In the genomic region with DNA sequence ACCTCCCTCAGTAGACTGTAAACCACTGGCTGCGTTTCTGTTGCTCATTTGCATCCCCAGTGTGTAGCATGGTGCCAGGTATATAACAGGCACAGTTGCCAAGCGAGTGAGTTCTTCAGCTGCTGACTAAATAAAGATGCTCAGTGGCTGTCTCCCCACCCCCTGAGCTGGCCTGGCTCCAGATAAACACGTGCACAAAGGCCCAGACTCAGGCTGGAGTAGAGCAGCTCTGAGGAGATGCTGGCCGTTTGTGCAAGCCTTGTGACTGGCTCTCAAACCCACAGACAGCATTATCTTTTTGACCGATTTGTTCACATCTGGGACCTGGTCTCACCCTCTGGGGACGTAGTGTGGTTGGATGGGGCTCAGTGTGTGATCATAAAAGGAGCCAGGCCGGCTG, we compare ENCODE assay signal across 1 cellular context.
TF ChIP-seq lines count a peak whose summit lies in the region.

No MANE protein-coding gene starts in this region.

TF ChIP-seq in SK-N-SH, 30 proteins besides CTCF, POLR2A, EP300 and RAD21 (continued from another document):
- TF ChIP-seq, protein P1, sequence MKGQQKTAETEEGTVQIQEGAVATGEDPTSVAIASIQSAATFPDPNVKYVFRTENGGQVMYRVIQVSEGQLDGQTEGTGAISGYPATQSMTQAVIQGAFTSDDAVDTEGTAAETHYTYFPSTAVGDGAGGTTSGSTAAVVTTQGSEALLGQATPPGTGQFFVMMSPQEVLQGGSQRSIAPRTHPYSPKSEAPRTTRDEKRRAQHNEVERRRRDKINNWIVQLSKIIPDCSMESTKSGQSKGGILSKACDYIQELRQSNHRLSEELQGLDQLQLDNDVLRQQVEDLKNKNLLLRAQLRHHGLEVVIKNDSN (IDR thresholded peaks at IDR 0.05; ENCODE audit: borderline replicate concordance, low read depth): no peak
- TF ChIP-seq, protein P2, sequence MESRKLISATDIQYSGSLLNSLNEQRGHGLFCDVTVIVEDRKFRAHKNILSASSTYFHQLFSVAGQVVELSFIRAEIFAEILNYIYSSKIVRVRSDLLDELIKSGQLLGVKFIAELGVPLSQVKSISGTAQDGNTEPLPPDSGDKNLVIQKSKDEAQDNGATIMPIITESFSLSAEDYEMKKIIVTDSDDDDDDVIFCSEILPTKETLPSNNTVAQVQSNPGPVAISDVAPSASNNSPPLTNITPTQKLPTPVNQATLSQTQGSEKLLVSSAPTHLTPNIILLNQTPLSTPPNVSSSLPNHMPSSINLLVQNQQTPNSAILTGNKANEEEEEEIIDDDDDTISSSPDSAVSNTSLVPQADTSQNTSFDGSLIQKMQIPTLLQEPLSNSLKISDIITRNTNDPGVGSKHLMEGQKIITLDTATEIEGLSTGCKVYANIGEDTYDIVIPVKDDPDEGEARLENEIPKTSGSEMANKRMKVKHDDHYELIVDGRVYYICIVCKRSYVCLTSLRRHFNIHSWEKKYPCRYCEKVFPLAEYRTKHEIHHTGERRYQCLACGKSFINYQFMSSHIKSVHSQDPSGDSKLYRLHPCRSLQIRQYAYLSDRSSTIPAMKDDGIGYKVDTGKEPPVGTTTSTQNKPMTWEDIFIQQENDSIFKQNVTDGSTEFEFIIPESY (IDR thresholded peaks at IDR 0.05; ENCODE audit: borderline replicate concordance, low read depth): no peak
- TF ChIP-seq TEAD4 (IDR thresholded peaks at IDR 0.05; ENCODE audit: borderline replicate concordance, insufficient read depth) (no peak), FOXM1 (IDR thresholded peaks at IDR 0.05; ENCODE audit: low read depth) (no peak)
